Comparison of ENCODE assay signal across 1 cellular context in the genomic region with DNA sequence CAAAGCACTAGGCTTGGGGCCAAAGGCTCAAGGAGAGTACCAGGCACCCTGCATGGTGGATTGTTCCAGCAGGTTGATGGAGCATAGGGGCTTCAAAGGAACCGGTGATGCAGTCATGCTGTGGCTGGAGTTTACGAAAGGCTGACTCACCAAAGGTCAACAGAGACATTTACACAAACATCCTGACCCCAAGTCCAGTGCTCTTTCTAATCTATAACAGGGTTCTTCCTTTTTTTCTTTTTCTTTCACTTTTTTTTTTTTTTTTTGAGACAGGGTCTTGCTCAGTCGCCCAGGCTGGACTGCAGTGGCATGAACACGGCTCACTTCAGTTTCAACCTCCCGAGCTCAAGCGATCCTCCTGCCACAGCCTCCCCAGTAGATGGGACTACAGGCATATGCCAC.
TF ChIP-seq lines count a peak whose summit lies in the region.

No MANE protein-coding gene starts in this region.

TF ChIP-seq in HepG2, 621 proteins besides CTCF, POLR2A, EP300 and RAD21 (continued from another document and continues in another):
- peak; percentile 97 for TF ChIP-seq FOXO1 (CRISPR knock-in tag; IDR thresholded peaks at IDR 0.05)
- no peak for TF ChIP-seq SIN3B (IDR thresholded peaks at IDR 0.05; ENCODE audit: low read length)
- TF ChIP-seq HCFC1 (IDR thresholded peaks at IDR 0.05; ENCODE audit: low read depth, low read length) = no peak
- no peak for TF ChIP-seq HES4 (CRISPR knock-in tag; IDR thresholded peaks at IDR 0.05; ENCODE audit: borderline replicate concordance)
- no peak for TF ChIP-seq ZNF20 (CRISPR knock-in tag; IDR thresholded peaks at IDR 0.05)
- peak; percentile 72; the same call in 1 of the 2 replicates for TF ChIP-seq MIER3 (CRISPR knock-in tag; IDR thresholded peaks at IDR 0.05; ENCODE audit: borderline replicate concordance)
- TF ChIP-seq, protein P1, sequence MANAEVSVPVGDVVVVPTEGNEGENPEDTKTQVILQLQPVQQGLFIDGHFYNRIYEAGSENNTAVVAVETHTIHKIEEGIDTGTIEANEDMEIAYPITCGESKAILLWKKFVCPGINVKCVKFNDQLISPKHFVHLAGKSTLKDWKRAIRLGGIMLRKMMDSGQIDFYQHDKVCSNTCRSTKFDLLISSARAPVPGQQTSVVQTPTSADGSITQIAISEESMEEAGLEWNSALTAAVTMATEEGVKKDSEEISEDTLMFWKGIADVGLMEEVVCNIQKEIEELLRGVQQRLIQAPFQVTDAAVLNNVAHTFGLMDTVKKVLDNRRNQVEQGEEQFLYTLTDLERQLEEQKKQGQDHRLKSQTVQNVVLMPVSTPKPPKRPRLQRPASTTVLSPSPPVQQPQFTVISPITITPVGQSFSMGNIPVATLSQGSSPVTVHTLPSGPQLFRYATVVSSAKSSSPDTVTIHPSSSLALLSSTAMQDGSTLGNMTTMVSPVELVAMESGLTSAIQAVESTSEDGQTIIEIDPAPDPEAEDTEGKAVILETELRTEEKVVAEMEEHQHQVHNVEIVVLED (CRISPR knock-in tag; IDR thresholded peaks at IDR 0.05; ENCODE audit: borderline replicate concordance) = no peak
- TF ChIP-seq ZNF451 (CRISPR knock-in tag; IDR thresholded peaks at IDR 0.05) = no peak
- TF ChIP-seq GATAD2A (CRISPR knock-in tag; IDR thresholded peaks at IDR 0.05) = peak; percentile 94
- TF ChIP-seq, protein P2, sequence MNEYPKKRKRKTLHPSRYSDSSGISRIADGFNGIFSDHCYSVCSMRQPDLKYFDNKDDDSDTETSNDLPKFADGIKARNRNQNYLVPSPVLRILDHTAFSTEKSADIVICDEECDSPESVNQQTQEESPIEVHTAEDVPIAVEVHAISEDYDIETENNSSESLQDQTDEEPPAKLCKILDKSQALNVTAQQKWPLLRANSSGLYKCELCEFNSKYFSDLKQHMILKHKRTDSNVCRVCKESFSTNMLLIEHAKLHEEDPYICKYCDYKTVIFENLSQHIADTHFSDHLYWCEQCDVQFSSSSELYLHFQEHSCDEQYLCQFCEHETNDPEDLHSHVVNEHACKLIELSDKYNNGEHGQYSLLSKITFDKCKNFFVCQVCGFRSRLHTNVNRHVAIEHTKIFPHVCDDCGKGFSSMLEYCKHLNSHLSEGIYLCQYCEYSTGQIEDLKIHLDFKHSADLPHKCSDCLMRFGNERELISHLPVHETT (CRISPR knock-in tag; conservative IDR thresholded peaks at IDR 0.05) = no peak
- TF ChIP-seq ZFP82 (CRISPR knock-in tag; IDR thresholded peaks at IDR 0.05; ENCODE audit: borderline replicate concordance) = no peak
- TF ChIP-seq IKZF1 (IDR thresholded peaks at IDR 0.05) = no peak
- no peak for TF ChIP-seq SCMH1 (CRISPR knock-in tag; IDR thresholded peaks at IDR 0.05; ENCODE audit: borderline replicate concordance)
- TF ChIP-seq ATF1 (CRISPR knock-in tag; IDR thresholded peaks at IDR 0.05) = peak; percentile 58; the same call in 1 of the 2 replicates
- no peak for TF ChIP-seq KAT2B (IDR thresholded peaks at IDR 0.05; ENCODE audit: borderline replicate concordance, low read depth, low read length)
- TF ChIP-seq TARDBP (CRISPR knock-in tag; IDR thresholded peaks at IDR 0.05) = peak; percentile 83
- TF ChIP-seq SPEN (CRISPR knock-in tag; IDR thresholded peaks at IDR 0.05; ENCODE audit: low read depth) = peak; percentile 45; the same call in 1 of the 2 replicates
- TF ChIP-seq, protein P3, sequence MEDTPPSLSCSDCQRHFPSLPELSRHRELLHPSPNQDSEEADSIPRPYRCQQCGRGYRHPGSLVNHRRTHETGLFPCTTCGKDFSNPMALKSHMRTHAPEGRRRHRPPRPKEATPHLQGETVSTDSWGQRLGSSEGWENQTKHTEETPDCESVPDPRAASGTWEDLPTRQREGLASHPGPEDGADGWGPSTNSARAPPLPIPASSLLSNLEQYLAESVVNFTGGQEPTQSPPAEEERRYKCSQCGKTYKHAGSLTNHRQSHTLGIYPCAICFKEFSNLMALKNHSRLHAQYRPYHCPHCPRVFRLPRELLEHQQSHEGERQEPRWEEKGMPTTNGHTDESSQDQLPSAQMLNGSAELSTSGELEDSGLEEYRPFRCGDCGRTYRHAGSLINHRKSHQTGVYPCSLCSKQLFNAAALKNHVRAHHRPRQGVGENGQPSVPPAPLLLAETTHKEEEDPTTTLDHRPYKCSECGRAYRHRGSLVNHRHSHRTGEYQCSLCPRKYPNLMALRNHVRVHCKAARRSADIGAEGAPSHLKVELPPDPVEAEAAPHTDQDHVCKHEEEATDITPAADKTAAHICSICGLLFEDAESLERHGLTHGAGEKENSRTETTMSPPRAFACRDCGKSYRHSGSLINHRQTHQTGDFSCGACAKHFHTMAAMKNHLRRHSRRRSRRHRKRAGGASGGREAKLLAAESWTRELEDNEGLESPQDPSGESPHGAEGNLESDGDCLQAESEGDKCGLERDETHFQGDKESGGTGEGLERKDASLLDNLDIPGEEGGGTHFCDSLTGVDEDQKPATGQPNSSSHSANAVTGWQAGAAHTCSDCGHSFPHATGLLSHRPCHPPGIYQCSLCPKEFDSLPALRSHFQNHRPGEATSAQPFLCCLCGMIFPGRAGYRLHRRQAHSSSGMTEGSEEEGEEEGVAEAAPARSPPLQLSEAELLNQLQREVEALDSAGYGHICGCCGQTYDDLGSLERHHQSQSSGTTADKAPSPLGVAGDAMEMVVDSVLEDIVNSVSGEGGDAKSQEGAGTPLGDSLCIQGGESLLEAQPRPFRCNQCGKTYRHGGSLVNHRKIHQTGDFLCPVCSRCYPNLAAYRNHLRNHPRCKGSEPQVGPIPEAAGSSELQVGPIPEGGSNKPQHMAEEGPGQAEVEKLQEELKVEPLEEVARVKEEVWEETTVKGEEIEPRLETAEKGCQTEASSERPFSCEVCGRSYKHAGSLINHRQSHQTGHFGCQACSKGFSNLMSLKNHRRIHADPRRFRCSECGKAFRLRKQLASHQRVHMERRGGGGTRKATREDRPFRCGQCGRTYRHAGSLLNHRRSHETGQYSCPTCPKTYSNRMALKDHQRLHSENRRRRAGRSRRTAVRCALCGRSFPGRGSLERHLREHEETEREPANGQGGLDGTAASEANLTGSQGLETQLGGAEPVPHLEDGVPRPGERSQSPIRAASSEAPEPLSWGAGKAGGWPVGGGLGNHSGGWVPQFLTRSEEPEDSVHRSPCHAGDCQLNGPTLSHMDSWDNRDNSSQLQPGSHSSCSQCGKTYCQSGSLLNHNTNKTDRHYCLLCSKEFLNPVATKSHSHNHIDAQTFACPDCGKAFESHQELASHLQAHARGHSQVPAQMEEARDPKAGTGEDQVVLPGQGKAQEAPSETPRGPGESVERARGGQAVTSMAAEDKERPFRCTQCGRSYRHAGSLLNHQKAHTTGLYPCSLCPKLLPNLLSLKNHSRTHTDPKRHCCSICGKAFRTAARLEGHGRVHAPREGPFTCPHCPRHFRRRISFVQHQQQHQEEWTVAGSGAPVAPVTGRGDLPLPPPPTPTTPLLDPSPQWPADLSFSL (CRISPR knock-in tag; IDR thresholded peaks at IDR 0.05) = no peak
- no peak for TF ChIP-seq TOPORS (CRISPR knock-in tag; IDR thresholded peaks at IDR 0.05)
- peak; percentile 79; the same call in 1 of the 2 replicates for TF ChIP-seq ZMYM2 (CRISPR knock-in tag; IDR thresholded peaks at IDR 0.05)
- no peak for TF ChIP-seq ZNF747 (CRISPR knock-in tag; IDR thresholded peaks at IDR 0.05; ENCODE audit: borderline replicate concordance)
- no peak for TF ChIP-seq ZNF746 (CRISPR knock-in tag; IDR thresholded peaks at IDR 0.05)
- no peak; the same call in 1 of the 2 replicates for TF ChIP-seq ZNF230 (CRISPR knock-in tag; IDR thresholded peaks at IDR 0.05)
- TF ChIP-seq, protein P4, sequence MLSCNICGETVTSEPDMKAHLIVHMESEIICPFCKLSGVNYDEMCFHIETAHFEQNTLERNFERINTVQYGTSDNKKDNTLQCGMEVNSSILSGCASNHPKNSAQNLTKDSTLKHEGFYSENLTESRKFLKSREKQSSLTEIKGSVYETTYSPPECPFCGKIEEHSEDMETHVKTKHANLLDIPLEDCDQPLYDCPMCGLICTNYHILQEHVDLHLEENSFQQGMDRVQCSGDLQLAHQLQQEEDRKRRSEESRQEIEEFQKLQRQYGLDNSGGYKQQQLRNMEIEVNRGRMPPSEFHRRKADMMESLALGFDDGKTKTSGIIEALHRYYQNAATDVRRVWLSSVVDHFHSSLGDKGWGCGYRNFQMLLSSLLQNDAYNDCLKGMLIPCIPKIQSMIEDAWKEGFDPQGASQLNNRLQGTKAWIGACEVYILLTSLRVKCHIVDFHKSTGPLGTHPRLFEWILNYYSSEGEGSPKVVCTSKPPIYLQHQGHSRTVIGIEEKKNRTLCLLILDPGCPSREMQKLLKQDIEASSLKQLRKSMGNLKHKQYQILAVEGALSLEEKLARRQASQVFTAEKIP (CRISPR knock-in tag; IDR thresholded peaks at IDR 0.05; ENCODE audit: borderline replicate concordance) = no peak
- TF ChIP-seq RORA (CRISPR knock-in tag; IDR thresholded peaks at IDR 0.05) = no peak
- TF ChIP-seq ZNF44 (CRISPR knock-in tag; IDR thresholded peaks at IDR 0.05) = no peak
- no peak for TF ChIP-seq NBN (conservative IDR thresholded peaks at IDR 0.05)
- TF ChIP-seq BORCS8-MEF2B (CRISPR knock-in tag; IDR thresholded peaks at IDR 0.05) = 0 out of 2 replicates have a peak, but pooled peaks have one; percentile 47
- TF ChIP-seq, protein P5, sequence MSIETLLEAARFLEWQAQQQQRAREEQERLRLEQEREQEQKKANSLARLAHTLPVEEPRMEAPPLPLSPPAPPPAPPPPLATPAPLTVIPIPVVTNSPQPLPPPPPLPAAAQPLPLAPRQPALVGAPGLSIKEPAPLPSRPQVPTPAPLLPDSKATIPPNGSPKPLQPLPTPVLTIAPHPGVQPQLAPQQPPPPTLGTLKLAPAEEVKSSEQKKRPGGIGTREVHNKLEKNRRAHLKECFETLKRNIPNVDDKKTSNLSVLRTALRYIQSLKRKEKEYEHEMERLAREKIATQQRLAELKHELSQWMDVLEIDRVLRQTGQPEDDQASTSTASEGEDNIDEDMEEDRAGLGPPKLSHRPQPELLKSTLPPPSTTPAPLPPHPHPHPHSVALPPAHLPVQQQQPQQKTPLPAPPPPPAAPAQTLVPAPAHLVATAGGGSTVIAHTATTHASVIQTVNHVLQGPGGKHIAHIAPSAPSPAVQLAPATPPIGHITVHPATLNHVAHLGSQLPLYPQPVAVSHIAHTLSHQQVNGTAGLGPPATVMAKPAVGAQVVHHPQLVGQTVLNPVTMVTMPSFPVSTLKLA (IDR thresholded peaks at IDR 0.05) = no peak
- TF ChIP-seq SKI (IDR thresholded peaks at IDR 0.05; ENCODE audit: partially characterized antibody) = peak; percentile 76
- TF ChIP-seq, protein P6, sequence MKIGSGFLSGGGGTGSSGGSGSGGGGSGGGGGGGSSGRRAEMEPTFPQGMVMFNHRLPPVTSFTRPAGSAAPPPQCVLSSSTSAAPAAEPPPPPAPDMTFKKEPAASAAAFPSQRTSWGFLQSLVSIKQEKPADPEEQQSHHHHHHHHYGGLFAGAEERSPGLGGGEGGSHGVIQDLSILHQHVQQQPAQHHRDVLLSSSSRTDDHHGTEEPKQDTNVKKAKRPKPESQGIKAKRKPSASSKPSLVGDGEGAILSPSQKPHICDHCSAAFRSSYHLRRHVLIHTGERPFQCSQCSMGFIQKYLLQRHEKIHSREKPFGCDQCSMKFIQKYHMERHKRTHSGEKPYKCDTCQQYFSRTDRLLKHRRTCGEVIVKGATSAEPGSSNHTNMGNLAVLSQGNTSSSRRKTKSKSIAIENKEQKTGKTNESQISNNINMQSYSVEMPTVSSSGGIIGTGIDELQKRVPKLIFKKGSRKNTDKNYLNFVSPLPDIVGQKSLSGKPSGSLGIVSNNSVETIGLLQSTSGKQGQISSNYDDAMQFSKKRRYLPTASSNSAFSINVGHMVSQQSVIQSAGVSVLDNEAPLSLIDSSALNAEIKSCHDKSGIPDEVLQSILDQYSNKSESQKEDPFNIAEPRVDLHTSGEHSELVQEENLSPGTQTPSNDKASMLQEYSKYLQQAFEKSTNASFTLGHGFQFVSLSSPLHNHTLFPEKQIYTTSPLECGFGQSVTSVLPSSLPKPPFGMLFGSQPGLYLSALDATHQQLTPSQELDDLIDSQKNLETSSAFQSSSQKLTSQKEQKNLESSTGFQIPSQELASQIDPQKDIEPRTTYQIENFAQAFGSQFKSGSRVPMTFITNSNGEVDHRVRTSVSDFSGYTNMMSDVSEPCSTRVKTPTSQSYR (CRISPR knock-in tag; IDR thresholded peaks at IDR 0.05; ENCODE audit: borderline replicate concordance) = peak; percentile 43; the same call in 1 of the 2 replicates
- no peak for TF ChIP-seq RELA (CRISPR knock-in tag; IDR thresholded peaks at IDR 0.05)
- no peak for TF ChIP-seq XBP1 (CRISPR knock-in tag; IDR thresholded peaks at IDR 0.05)
- peak; percentile 33 for TF ChIP-seq XRCC5 (optimal IDR thresholded peaks at IDR 0.05; ENCODE audit: low read length)
- TF ChIP-seq, protein P7, sequence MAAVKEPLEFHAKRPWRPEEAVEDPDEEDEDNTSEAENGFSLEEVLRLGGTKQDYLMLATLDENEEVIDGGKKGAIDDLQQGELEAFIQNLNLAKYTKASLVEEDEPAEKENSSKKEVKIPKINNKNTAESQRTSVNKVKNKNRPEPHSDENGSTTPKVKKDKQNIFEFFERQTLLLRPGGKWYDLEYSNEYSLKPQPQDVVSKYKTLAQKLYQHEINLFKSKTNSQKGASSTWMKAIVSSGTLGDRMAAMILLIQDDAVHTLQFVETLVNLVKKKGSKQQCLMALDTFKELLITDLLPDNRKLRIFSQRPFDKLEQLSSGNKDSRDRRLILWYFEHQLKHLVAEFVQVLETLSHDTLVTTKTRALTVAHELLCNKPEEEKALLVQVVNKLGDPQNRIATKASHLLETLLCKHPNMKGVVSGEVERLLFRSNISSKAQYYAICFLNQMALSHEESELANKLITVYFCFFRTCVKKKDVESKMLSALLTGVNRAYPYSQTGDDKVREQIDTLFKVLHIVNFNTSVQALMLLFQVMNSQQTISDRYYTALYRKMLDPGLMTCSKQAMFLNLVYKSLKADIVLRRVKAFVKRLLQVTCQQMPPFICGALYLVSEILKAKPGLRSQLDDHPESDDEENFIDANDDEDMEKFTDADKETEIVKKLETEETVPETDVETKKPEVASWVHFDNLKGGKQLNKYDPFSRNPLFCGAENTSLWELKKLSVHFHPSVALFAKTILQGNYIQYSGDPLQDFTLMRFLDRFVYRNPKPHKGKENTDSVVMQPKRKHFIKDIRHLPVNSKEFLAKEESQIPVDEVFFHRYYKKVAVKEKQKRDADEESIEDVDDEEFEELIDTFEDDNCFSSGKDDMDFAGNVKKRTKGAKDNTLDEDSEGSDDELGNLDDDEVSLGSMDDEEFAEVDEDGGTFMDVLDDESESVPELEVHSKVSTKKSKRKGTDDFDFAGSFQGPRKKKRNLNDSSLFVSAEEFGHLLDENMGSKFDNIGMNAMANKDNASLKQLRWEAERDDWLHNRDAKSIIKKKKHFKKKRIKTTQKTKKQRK (IDR thresholded peaks at IDR 0.05; ENCODE audit: low read length) = no peak
- TF ChIP-seq MBD4 (IDR thresholded peaks at IDR 0.05; ENCODE audit: borderline replicate concordance, low read length) = no peak
- TF ChIP-seq, protein P8, sequence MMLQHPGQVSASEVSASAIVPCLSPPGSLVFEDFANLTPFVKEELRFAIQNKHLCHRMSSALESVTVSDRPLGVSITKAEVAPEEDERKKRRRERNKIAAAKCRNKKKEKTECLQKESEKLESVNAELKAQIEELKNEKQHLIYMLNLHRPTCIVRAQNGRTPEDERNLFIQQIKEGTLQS (CRISPR knock-in tag; IDR thresholded peaks at IDR 0.05) = peak; percentile 100
- TF ChIP-seq, protein P9, sequence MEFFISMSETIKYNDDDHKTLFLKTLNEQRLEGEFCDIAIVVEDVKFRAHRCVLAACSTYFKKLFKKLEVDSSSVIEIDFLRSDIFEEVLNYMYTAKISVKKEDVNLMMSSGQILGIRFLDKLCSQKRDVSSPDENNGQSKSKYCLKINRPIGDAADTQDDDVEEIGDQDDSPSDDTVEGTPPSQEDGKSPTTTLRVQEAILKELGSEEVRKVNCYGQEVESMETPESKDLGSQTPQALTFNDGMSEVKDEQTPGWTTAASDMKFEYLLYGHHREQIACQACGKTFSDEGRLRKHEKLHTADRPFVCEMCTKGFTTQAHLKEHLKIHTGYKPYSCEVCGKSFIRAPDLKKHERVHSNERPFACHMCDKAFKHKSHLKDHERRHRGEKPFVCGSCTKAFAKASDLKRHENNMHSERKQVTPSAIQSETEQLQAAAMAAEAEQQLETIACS (CRISPR knock-in tag; IDR thresholded peaks at IDR 0.05) = no peak
